24 cellular contexts compared by ENCODE assay signal in the genomic region with DNA sequence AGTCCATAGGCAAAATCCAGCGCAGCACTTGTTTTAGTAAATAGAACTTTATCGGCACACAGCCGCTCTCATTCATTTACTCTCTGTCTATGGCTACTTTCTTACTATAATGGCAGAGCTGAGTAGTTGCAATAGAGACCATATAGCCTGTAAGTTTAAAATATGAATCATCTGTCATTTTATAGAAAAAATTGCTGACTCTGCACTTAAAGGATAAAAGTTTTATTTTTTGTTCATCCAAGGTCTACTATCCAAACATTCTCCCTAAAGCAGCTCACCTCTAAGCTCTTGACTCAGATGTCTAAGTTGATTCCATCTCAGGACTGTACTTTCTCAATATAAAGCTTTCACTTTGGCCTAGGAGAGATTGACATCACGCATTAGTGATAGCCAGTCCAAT.
DNase-seq lines count a peak whose midpoint lies in the region; ATAC-seq, FAIRE-seq and TF ChIP-seq lines count a peak whose summit lies in the region.
"Had no signal": no experiment of that assay in that cellular context is flagged by ENCODE, and none has a peak within 500 bp of the region (broad histone marks: within the 10 kb centered on the region; RNA-seq: fewer than 3 reads in every experiment).

No MANE protein-coding gene starts in this region.

- H3K23me2 ChIP-seq in H1 (ENCODE audit: low read depth, low read length) = no peaks in the 10 kb centered on the region

- H2AK9ac ChIP-seq in IMR-90 (replicated peaks; ENCODE audit: low read depth, low read length, poor library complexity) = no peak overlapping the region

- no peak for TF ChIP-seq POLR2A in A549 (IDR thresholded peaks at IDR 0.05; ENCODE audit: low read length)
- no peak for TF ChIP-seq POLR2A in IMR-90 (IDR thresholded peaks at IDR 0.05; ENCODE audit: low read depth, low read length)
- no peak for TF ChIP-seq POLR2A in H1 (IDR thresholded peaks at IDR 0.05; ENCODE audit: control extremely low read depth in 1 of 2, low read depth in 2 of 2, low read length in 2 of 2)

- H3K9me3 ChIP-seq in A549 (no peaks in the 10 kb centered on the region), IMR-90 (ENCODE audit: control insufficient read depth, insufficient read depth, low read length) (peaks cover 4% of the 10 kb centered on the region; the same call in 1 of the 2 replicates), H1 (ENCODE audit: insufficient read depth in 2 of 2, low read depth in 1 of 2, low read length in 1 of 2) (no peaks in the 10 kb centered on the region)
- H3K9me3 ChIP-seq: BLaER1 treated with 17β-estradiol and CSF1 and Interleukin-3, amounts not matched to agents 10 nM and 100 nM had no signal

- no peak overlapping the region for H4K91ac ChIP-seq in IMR-90 (ENCODE audit: insufficient read depth, low read depth, low read length)
- H4K91ac ChIP-seq in H1 (replicated peaks; ENCODE audit: insufficient read length, low read length) = no peak overlapping the region

- H2BK15ac ChIP-seq in IMR-90 (ENCODE audit: low read depth, low read length) (no peak overlapping the region), H1 (ENCODE audit: low read length) (no peak overlapping the region)

- H3K4me3 ChIP-seq in A549 (no peak overlapping the region), IMR-90 (ENCODE audit: insufficient read depth, low read depth, low read length) (no peak overlapping the region), H1 (ENCODE audit: extremely low read depth in 1 of 4, insufficient read depth in 2 of 4, low read depth in 3 of 4, low read length in 4 of 4) (no peak overlapping the region)
- H3K4me3 ChIP-seq: BLaER1 treated with 17β-estradiol and CSF1 and Interleukin-3, amounts not matched to agents 10 nM and 100 nM; GM12878 had no signal

- TF ChIP-seq CTCF in A549 (IDR thresholded peaks at IDR 0.05) (no peak), IMR-90 (conservative IDR thresholded peaks at IDR 0.05; ENCODE audit: low read depth, low read length) (no peak), H1 (IDR thresholded peaks at IDR 0.05; ENCODE audit: control extremely low read depth in 1 of 3, insufficient read depth in 1 of 3, low read depth in 1 of 3, low read length in 3 of 3) (no peak)

- H3K4ac ChIP-seq in IMR-90 (ENCODE audit: low read depth, low read length) (no peak overlapping the region), H1 (replicated peaks; ENCODE audit: insufficient read length, low read depth, low read length) (no peak overlapping the region)

- in situ Hi-C loops in IMR-90 (cut with MboI; ENCODE audit: low sequenced_read_pairs) = no loop called here

- H2BK120ac ChIP-seq in IMR-90 (ENCODE audit: low read depth, low read length) (no peak overlapping the region), H1 (replicated peaks; ENCODE audit: low read depth, low read length) (no peak overlapping the region)

- WGBS in A549 (ENCODE audit: missing lambda C conversion rate) = 69% methylated on average over 4 of the region's 4 CpGs
- no CpG with 5 or more reads among the region's 4 CpGs for WGBS in IMR-90 (ENCODE audit: extremely low coverage in 2 of 2, insufficient read length in 1 of 2), 2 experiments
- WGBS in H1 (ENCODE audit: extremely low coverage in 1 of 2, insufficient coverage in 1 of 2, insufficient read length in 1 of 2, insufficient replicate concordance in 2 of 2, low coverage in 1 of 2, low lambda C conversion rate in 2 of 2, missing lambda C conversion rate in 1 of 2), 2 experiments = 90% methylated on average over 4 of the region's 4 CpGs; no CpG with 5 or more reads in 1 of the 2 experiments

- no peak for DNase-seq in A549 (ENCODE audit: low read depth in 1 of 2, low spot score in 1 of 2)
- DNase-seq in IMR-90 = no peak
- no peak for DNase-seq in H1 (ENCODE audit: low read depth in 1 of 2, low spot score in 2 of 2)
- DNase-seq in CD1c-positive myeloid dendritic cell (ENCODE audit: extremely low spot score) = no peak
- DNase-seq: 8988T; AML-193; CD4-positive, alpha-beta memory T cell; CD4-positive, CD25-positive, alpha-beta regulatory T cell; CD8-positive, alpha-beta memory T cell; COR-L47; DMS 273 treated with DMSO at 0.1 percent for 48 hours; DMS153; DMS53; DMS79; DND-41; EL; GDM1 had no signal

- H3K27me3 ChIP-seq in IMR-90 (ENCODE audit: control insufficient read depth, insufficient read depth, low read length) = no peaks in the 10 kb centered on the region
- H3K27me3 ChIP-seq in H1 (replicated peaks in 1 of 4; ENCODE audit: control insufficient read depth in 3 of 4, extremely low read depth in 1 of 4, insufficient read depth in 3 of 4, low read length in 3 of 4) = no peaks in the 10 kb centered on the region
- H3K27me3 ChIP-seq: BLaER1 treated with 17β-estradiol and CSF1 and Interleukin-3, amounts not matched to agents 10 nM and 100 nM had no signal

- BruUV-seq in IMR-90 (replicated peaks; lab: Mats Ljungman, UMichigan) = no TSS peak

- no peaks in the 10 kb centered on the region for H3K9me1 ChIP-seq in IMR-90 (ENCODE audit: insufficient read depth, low read length)

- intact Hi-C loops in IMR-90 (cut with micrococcal nuclease) = no loop called here

- H2BK12ac ChIP-seq in H1 (ENCODE audit: low read depth, low read length) = no peak overlapping the region

- H2BK5ac ChIP-seq in IMR-90 (ENCODE audit: low read depth, low read length, poor library complexity, severe bottlenecking) (no peak overlapping the region), H1 (ENCODE audit: low read depth, low read length) (no peak overlapping the region)

- H4K5ac ChIP-seq in IMR-90 (ENCODE audit: low read depth, low read length) (no peak overlapping the region), H1 (ENCODE audit: insufficient read length, low read depth, low read length) (no peak overlapping the region)

- no peaks in the 10 kb centered on the region for H3K36me3 ChIP-seq in IMR-90 (ENCODE audit: control insufficient read depth, insufficient read depth, low read length)
- no peaks in the 10 kb centered on the region for H3K36me3 ChIP-seq in H1 (ENCODE audit: control insufficient read depth in 2 of 4, insufficient read depth in 4 of 4, low read length in 3 of 4)
- H3K36me3 ChIP-seq: BLaER1 treated with 17β-estradiol and CSF1 and Interleukin-3, amounts not matched to agents 10 nM and 100 nM had no signal

- POLR2A ChIA-PET in A549 (lab: Yijun Ruan, JAX) (no interaction called here), IMR-90 (lab: Charles Lee; ENCODE audit: unreplicated experiment) (no interaction called here), H1 (lab: Charles Lee; ENCODE audit: partially characterized antibody) (no interaction called here)

- H3K18ac ChIP-seq in IMR-90 (ENCODE audit: low read depth, low read length) = no peak overlapping the region
- H3K18ac ChIP-seq in H1 (ENCODE audit: extremely low read depth, low read length) = no peak overlapping the region

- H3K4me2 ChIP-seq in A549 = no peak overlapping the region
- no peak overlapping the region for H3K4me2 ChIP-seq in IMR-90 (ENCODE audit: low read depth, low read length)
- H3K4me2 ChIP-seq in H1 (ENCODE audit: insufficient read depth in 1 of 2, low read depth in 2 of 2, low read length in 2 of 2) = no peak overlapping the region
- H3K4me2 ChIP-seq: BLaER1 treated with 17β-estradiol and CSF1 and Interleukin-3, amounts not matched to agents 10 nM and 100 nM had no signal

- H3K14ac ChIP-seq in IMR-90 (replicated peaks; ENCODE audit: low read depth, low read length) = no peak overlapping the region
- H3K14ac ChIP-seq in H1 (ENCODE audit: insufficient read length) = no peak overlapping the region

- no peaks in the 10 kb centered on the region for H3K79me1 ChIP-seq in IMR-90 (ENCODE audit: low read depth in 1 of 2, low read length in 2 of 2)
- no peaks in the 10 kb centered on the region for H3K79me1 ChIP-seq in H1 (ENCODE audit: low read depth, low read length)

- ATAC-seq in A549 (no peak), IMR-90 (ENCODE audit: low read depth) (no peak), GM21737 (IDR thresholded peaks at IDR 0.05; ENCODE audit: unreplicated experiment) (no peak)
- ATAC-seq: GM12878 had no signal

- CTCF ChIA-PET in A549 (lab: Yijun Ruan, JAX) (no interaction called here), IMR-90 (lab: Yijun Ruan, JAX) (no interaction called here), H1 (lab: Charles Lee; ENCODE audit: partially characterized antibody) (interaction anchor here (1.5 kb wide), 1 partner anchor 72 kb away, joined by 3 read pairs; no protein-coding TSS in a partner anchor)

- FAIRE-seq in A549 (lab: Jason Lieb, UNC) = no peak
- FAIRE-seq in H1 (lab: Jason Lieb, UNC) = no peak
- FAIRE-seq: A204.1, GM12878, GM12892, GM18507 had no signal

- H3K9ac ChIP-seq in IMR-90 (ENCODE audit: low read depth, low read length) (no peak overlapping the region), H1 (replicated peaks in 1 of 4; ENCODE audit: extremely low read depth in 1 of 4, low read depth in 3 of 4, low read length in 3 of 4) (no peak overlapping the region)
- H3K9ac ChIP-seq: BLaER1 treated with 17β-estradiol and CSF1 and Interleukin-3, amounts not matched to agents 10 nM and 100 nM had no signal

- no peak overlapping the region for H3K27ac ChIP-seq in A549
- no peak overlapping the region for H3K27ac ChIP-seq in IMR-90 (ENCODE audit: insufficient read depth, low read length)
- H3K27ac ChIP-seq in H1 (ENCODE audit: low read depth, low read length) = no peak overlapping the region
- H3K27ac ChIP-seq: BLaER1 treated with 17β-estradiol and CSF1 and Interleukin-3, amounts not matched to agents 10 nM and 100 nM; C4-2B had no signal

- H3K23ac ChIP-seq in IMR-90 (ENCODE audit: low read depth, low read length) (no peak overlapping the region), H1 (ENCODE audit: insufficient read length) (no peak overlapping the region)

- dilution Hi-C loops in IMR-90 (cut with HindIII; ENCODE audit: low sequenced_read_pairs, unreplicated experiment) = no loop called here

- TF ChIP-seq RAD21 in A549 (conservative IDR thresholded peaks at IDR 0.05 in 1 of 2, IDR thresholded peaks at IDR 0.05 in 1 of 2) (no peak), IMR-90 (IDR thresholded peaks at IDR 0.05; ENCODE audit: low read length) (no peak), H1 (IDR thresholded peaks at IDR 0.05 in 1 of 2, conservative IDR thresholded peaks at IDR 0.05 in 1 of 2; ENCODE audit: low read depth in 2 of 2, low read length in 2 of 2) (no peak)

- H4K20me1 ChIP-seq in IMR-90 (ENCODE audit: insufficient read depth, low read length) (no peaks in the 10 kb centered on the region), H1 (replicated peaks in 1 of 2; ENCODE audit: control insufficient read depth in 1 of 2, insufficient read depth in 2 of 2, low read length in 2 of 2) (no peaks in the 10 kb centered on the region)
- H4K20me1 ChIP-seq: BLaER1 treated with 17β-estradiol and CSF1 and Interleukin-3, amounts not matched to agents 10 nM and 100 nM had no signal

- H3K56ac ChIP-seq in IMR-90 (ENCODE audit: extremely low read depth, insufficient read depth, low read length) = no peak overlapping the region
- no peak overlapping the region for H3K56ac ChIP-seq in H1 (replicated peaks; ENCODE audit: insufficient read length, low read depth, low read length)

- H2AFZ ChIP-seq in IMR-90 (replicated peaks; ENCODE audit: low read length, poor library complexity) (no peak overlapping the region), H1 (ENCODE audit: low read length) (no peak overlapping the region)

- H3K79me2 ChIP-seq in H1 (ENCODE audit: control insufficient read depth in 1 of 2, insufficient read depth in 2 of 2, low read length in 2 of 2) = no peaks in the 10 kb centered on the region

- H2AK5ac ChIP-seq in IMR-90 (ENCODE audit: low read depth, low read length) (no peak overlapping the region), H1 (ENCODE audit: low read depth, low read length) (no peak overlapping the region)

- no peak for TF ChIP-seq EP300 in A549 (IDR thresholded peaks at IDR 0.05)
- no peak for TF ChIP-seq EP300 in H1 (IDR thresholded peaks at IDR 0.05; ENCODE audit: borderline replicate concordance in 1 of 2, low read depth in 2 of 2, low read length in 2 of 2)

- H4K8ac ChIP-seq in IMR-90 (ENCODE audit: low read depth in 2 of 2, low read length in 2 of 2) (no peak overlapping the region), H1 (ENCODE audit: extremely low read depth, insufficient read depth, low read length) (no peak overlapping the region)

- H3K4me1 ChIP-seq in A549 (no peaks in the 10 kb centered on the region), IMR-90 (ENCODE audit: control insufficient read depth, insufficient read depth, low read length) (no peaks in the 10 kb centered on the region), H1 (replicated peaks in 1 of 4; ENCODE audit: control insufficient read depth in 3 of 4, insufficient read depth in 4 of 4, low read length in 3 of 4) (no peaks in the 10 kb centered on the region)

- no peak overlapping the region for H2BK20ac ChIP-seq in IMR-90 (ENCODE audit: low read depth, low read length)
- H2BK20ac ChIP-seq in H1 (ENCODE audit: low read length) = no peak overlapping the region
